Comparison of ENCODE assay signal across 19 cellular contexts in genomic region chr12:47722926-47723631, GRCh38. TPM values are rescaled to one million over a fixed set of nuclear protein-coding genes. Genes with fewer than 3 reads are reported as not detected.
A peak's percentile ranks its signal among the peaks of the same experiment; 100 is the strongest.
DNase-seq lines count a peak whose midpoint lies in the region; ATAC-seq and TF ChIP-seq lines count a peak whose summit lies in the region.
"Had no signal": no experiment of that assay in that cellular context is flagged by ENCODE, and none has a peak within 500 bp of the region (broad histone marks: within the 10 kb centered on the region; RNA-seq: fewer than 3 reads in every experiment).

No MANE protein-coding gene starts in this region.

- H3K9me3 ChIP-seq in esophagus squamous epithelium = no peaks in the 10 kb centered on the region
- no peaks in the 10 kb centered on the region for H3K9me3 ChIP-seq in left lung

- H3K4me3 ChIP-seq in esophagus squamous epithelium (peak overlapping the region in 2 of 4 donors; percentile 38 to 40), left lung (no peak overlapping the region)
- H3K4me3 ChIP-seq: GM23338 had no signal

- peaks cover 52% of the 10 kb centered on the region for H3K4me1 Mint-ChIP-seq in activated CD8-positive, alpha-beta T cell treated with anti-CD3 and anti-CD28 coated beads, Interleukin-2, amount 10 ng/mL, durations not matched to agents 7 days and 5 days (ENCODE audit: low read depth)
- H3K4me1 Mint-ChIP-seq in activated CD8-positive, alpha-beta T cell treated with anti-CD3 and anti-CD28 coated beads for 36 hours (ENCODE audit: low read depth) = peaks cover 22% of the 10 kb centered on the region

- CTCF ChIA-PET in activated CD8-positive, alpha-beta T cell treated with anti-CD3 and anti-CD28 coated beads, Interleukin-2, amount 10 ng/mL, durations not matched to agents 7 days and 5 days (lab: Charles Lee) = interaction anchor here (1.3 to 7.2 kb wide), 7 partner anchors 8 to 85 kb away, joined by 3 to 102 read pairs (median 5); no protein-coding TSS in a partner anchor
- CTCF ChIA-PET in activated CD8-positive, alpha-beta T cell treated with anti-CD3 and anti-CD28 coated beads for 36 hours (lab: Charles Lee) = interaction anchor here (1.0 to 7.9 kb wide), 6 partner anchors 9 to 115 kb away, joined by 3 to 92 read pairs (median 10); no protein-coding TSS in a partner anchor

- H3K27me3 Mint-ChIP-seq in activated CD8-positive, alpha-beta T cell treated with anti-CD3 and anti-CD28 coated beads, Interleukin-2, amount 10 ng/mL, durations not matched to agents 7 days and 5 days (ENCODE audit: low read depth) = no peaks in the 10 kb centered on the region
- H3K27me3 Mint-ChIP-seq in activated CD8-positive, alpha-beta T cell treated with anti-CD3 and anti-CD28 coated beads for 36 hours = no peaks in the 10 kb centered on the region
- H3K27me3 Mint-ChIP-seq: T-cell had no signal

- DNase-seq in activated CD8-positive, alpha-beta T cell treated with anti-CD3 and anti-CD28 coated beads, Interleukin-2, amount 10 ng/mL, durations not matched to agents 7 days and 5 days = no peak
- DNase-seq in activated CD8-positive, alpha-beta T cell treated with anti-CD3 and anti-CD28 coated beads for 36 hours = no peak
- peak in 39 of 56 donors; percentile 15 to 81 (median 42) for DNase-seq in amygdala (lab: John Stamatoyannopoulos, UW)
- no peak for DNase-seq in esophagus squamous epithelium (lab: John Stamatoyannopoulos, UW)
- DNase-seq in putamen (ENCODE audit: low spot score) = peak; percentile 72
- no peak for DNase-seq in GM03348 (ENCODE audit: low spot score)
- DNase-seq in left lung = no peak
- DNase-seq in DMS53 (lab: John Stamatoyannopoulos, UW) = no peak
- DNase-seq: activated effector memory CD4-positive, alpha-beta T cell treated with anti-CD3 and anti-CD28 coated beads, Interleukin-2, amount 50 U/mL, for 16 hours; DMS79; erythroblast; NCI-H1417 treated with DMSO at 0.1 percent for 48 hours; NCI-H2171; NCI-H69; Right ventricle myocardium superior; stimulated activated CD4-positive, alpha-beta T cell treated with anti-CD3 and anti-CD28 coated beads, Interleukin-4, amount 100 ng/mL, for 1 hour had no signal

- no peak overlapping the region for H3K4me3 Mint-ChIP-seq in activated CD8-positive, alpha-beta T cell treated with anti-CD3 and anti-CD28 coated beads, Interleukin-2, amount 10 ng/mL, durations not matched to agents 7 days and 5 days
- no peak overlapping the region for H3K4me3 Mint-ChIP-seq in activated CD8-positive, alpha-beta T cell treated with anti-CD3 and anti-CD28 coated beads for 36 hours
- H3K4me3 Mint-ChIP-seq: GM23338, T-cell had no signal

- no peak for ATAC-seq in activated CD8-positive, alpha-beta T cell treated with anti-CD3 and anti-CD28 coated beads, Interleukin-2, amount 10 ng/mL, durations not matched to agents 7 days and 5 days
- ATAC-seq in activated CD8-positive, alpha-beta T cell treated with anti-CD3 and anti-CD28 coated beads for 36 hours = no peak
- no peak for ATAC-seq in left lung
- ATAC-seq: GM23338, T-cell had no signal

- POLR2A ChIA-PET in activated CD8-positive, alpha-beta T cell treated with anti-CD3 and anti-CD28 coated beads, Interleukin-2, amount 10 ng/mL, durations not matched to agents 7 days and 5 days (lab: Charles Lee) = interaction anchor here (1.9 kb wide), 1 partner anchor 17 kb away, joined by 5 read pairs; the partner anchor contains the start of gene RPAP3
- POLR2A ChIA-PET in activated CD8-positive, alpha-beta T cell treated with anti-CD3 and anti-CD28 coated beads for 36 hours (lab: Charles Lee) = interaction anchor here (2.0 to 2.1 kb wide), 2 partner anchors 16 to 32 kb away, joined by 4 to 5 read pairs; no protein-coding TSS in a partner anchor

- 65 to 90% methylated on average over 3 of the region's 5 CpGs for WGBS in esophagus squamous epithelium, 2 donors

- H3K4me1 ChIP-seq in esophagus squamous epithelium (peaks cover 7 to 84% (median 26%) of the 10 kb centered on the region in 3 donors), left lung (peaks cover 1 to 6% of the 10 kb centered on the region in 2 donors)

- peaks cover 13% of the 10 kb centered on the region for H3K36me3 Mint-ChIP-seq in activated CD8-positive, alpha-beta T cell treated with anti-CD3 and anti-CD28 coated beads, Interleukin-2, amount 10 ng/mL, durations not matched to agents 7 days and 5 days (ENCODE audit: low read depth)
- peaks cover 5% of the 10 kb centered on the region for H3K36me3 Mint-ChIP-seq in activated CD8-positive, alpha-beta T cell treated with anti-CD3 and anti-CD28 coated beads for 36 hours (ENCODE audit: low read depth)

- H3K9me3 Mint-ChIP-seq in activated CD8-positive, alpha-beta T cell treated with anti-CD3 and anti-CD28 coated beads, Interleukin-2, amount 10 ng/mL, durations not matched to agents 7 days and 5 days (ENCODE audit: insufficient read depth) = no peaks in the 10 kb centered on the region
- H3K9me3 Mint-ChIP-seq in activated CD8-positive, alpha-beta T cell treated with anti-CD3 and anti-CD28 coated beads for 36 hours = no peaks in the 10 kb centered on the region
- H3K9me3 Mint-ChIP-seq: GM23338, T-cell had no signal

- no peak for TF ChIP-seq CTCF in activated CD8-positive, alpha-beta T cell treated with anti-CD3 and anti-CD28 coated beads for 36 hours (IDR thresholded peaks at IDR 0.05)
- TF ChIP-seq CTCF in esophagus squamous epithelium (IDR thresholded peaks at IDR 0.05) = no peak
- no peak for TF ChIP-seq CTCF in left lung (IDR thresholded peaks at IDR 0.05)

- H3K27me3 ChIP-seq in esophagus squamous epithelium (no peaks in the 10 kb centered on the region), left lung (no peaks in the 10 kb centered on the region)

- H3K27ac ChIP-seq in esophagus squamous epithelium (peak overlapping the region; percentile 24 to 81 (median 74)), left lung (no peak overlapping the region)

- no peak for TF ChIP-seq POLR2A in esophagus squamous epithelium (IDR thresholded peaks at IDR 0.05)

- intact Hi-C loops in activated CD8-positive, alpha-beta T cell treated with anti-CD3 and anti-CD28 coated beads for 36 hours (cut with micrococcal nuclease) = no loop called here
- intact Hi-C loops in esophagus squamous epithelium (cut with DNase I) (loop anchor here (10.0 kb wide), 1 partner anchor 232 kb away; no protein-coding TSS in a partner anchor), left lung (cut with DNase I) (no loop called here)

- H3K27ac Mint-ChIP-seq in activated CD8-positive, alpha-beta T cell treated with anti-CD3 and anti-CD28 coated beads, Interleukin-2, amount 10 ng/mL, durations not matched to agents 7 days and 5 days = peak overlapping the region; percentile 89
- H3K27ac Mint-ChIP-seq in activated CD8-positive, alpha-beta T cell treated with anti-CD3 and anti-CD28 coated beads for 36 hours = no peak overlapping the region
- H3K27ac Mint-ChIP-seq: GM23338, T-cell had no signal

- H3K36me3 ChIP-seq in esophagus squamous epithelium (peaks cover 0 to 29% (median 0%) of the 10 kb centered on the region in 3 donors), left lung (no peaks in the 10 kb centered on the region)

RNA-seq across cellular contexts. Expression of gene ENDOU, which starts 2.2 kb away (rescaled TPM):
- total RNA-seq in activated CD8-positive, alpha-beta T cell treated with anti-CD3 and anti-CD28 coated beads, Interleukin-2, amount 10 ng/mL, durations not matched to agents 7 days and 5 days = not detected
- total RNA-seq in activated CD8-positive, alpha-beta T cell treated with anti-CD3 and anti-CD28 coated beads for 36 hours = not detected
- 100 to 1,000 TPM in 1 of 4 donors, 10 to 100 TPM in 3; 39.8 to 112 (median 46.3) TPM for total RNA-seq in esophagus squamous epithelium
- not detected for total RNA-seq in left lung
- total RNA-seq: activated CD8-positive, alpha-beta memory T cell treated with anti-CD3 and anti-CD28 coated beads for 36 hours; GM23338; T-cell had no signal

RNA-seq across cellular contexts. Expression of gene RPAP3, which starts 17.2 kb away (rescaled TPM):
- 10 to 100 TPM; 41.6 to 41.7 TPM for total RNA-seq in activated CD8-positive, alpha-beta T cell treated with anti-CD3 and anti-CD28 coated beads, Interleukin-2, amount 10 ng/mL, durations not matched to agents 7 days and 5 days
- 10 to 100 TPM; 42.0 to 42.5 TPM for total RNA-seq in activated CD8-positive, alpha-beta T cell treated with anti-CD3 and anti-CD28 coated beads for 36 hours
- total RNA-seq in esophagus squamous epithelium (10 to 100 TPM in 3 of 4 donors, 1 to 10 TPM in 1; 7.7 to 20.3 (median 17.7) TPM), left lung (10 to 100 TPM; 18.5 to 20.7 TPM)

RNA-seq across cellular contexts. Expression of gene RAPGEF3, which starts 35.6 kb away (rescaled TPM):
- total RNA-seq in activated CD8-positive, alpha-beta T cell treated with anti-CD3 and anti-CD28 coated beads, Interleukin-2, amount 10 ng/mL, durations not matched to agents 7 days and 5 days = under 1 TPM in 1 of 2 experiments, not detected in 1; 0.24 TPM
- total RNA-seq in activated CD8-positive, alpha-beta T cell treated with anti-CD3 and anti-CD28 coated beads for 36 hours = under 1 TPM; 0.56 to 0.58 TPM
- total RNA-seq in esophagus squamous epithelium = 10 to 100 TPM; 12.9 to 39.3 (median 22.5) TPM
- total RNA-seq in left lung = 10 to 100 TPM; 15.9 to 28.9 TPM

RNA-seq across cellular contexts. Expression of gene SLC48A1, which starts 50.0 kb away (rescaled TPM):
- 1 to 10 TPM; 7.0 to 8.1 TPM for total RNA-seq in activated CD8-positive, alpha-beta T cell treated with anti-CD3 and anti-CD28 coated beads, Interleukin-2, amount 10 ng/mL, durations not matched to agents 7 days and 5 days
- total RNA-seq in activated CD8-positive, alpha-beta T cell treated with anti-CD3 and anti-CD28 coated beads for 36 hours = 10 to 100 TPM in 1 of 2 experiments, 1 to 10 TPM in 1; 8.8 to 10.2 TPM
- 10 to 100 TPM; 18.9 to 35.4 (median 25.4) TPM for total RNA-seq in esophagus squamous epithelium
- total RNA-seq in left lung = 10 to 100 TPM; 35.4 to 38.6 TPM

Comparison
In these comparisons a context has a peak if more than half of its experiments do, and no peak if none do; other contexts are left out.
1. DNase-seq: peak in amygdala (39 of 56) and putamen (single experiment); none in activated CD8-positive, alpha-beta T cell treated with anti-CD3 and anti-CD28 coated beads, Interleukin-2, amount 10 ng/mL, durations not matched to agents 7 days and 5 days (single experiment), activated CD8-positive, alpha-beta T cell treated with anti-CD3 and anti-CD28 coated beads for 36 hours (single experiment), esophagus squamous epithelium (single experiment), GM03348 (single experiment), left lung (0 of 2) and DMS53 (single experiment).
2. H3K27ac ChIP-seq: peak in esophagus squamous epithelium (4 of 4); none in left lung (0 of 2).
3. RNA of gene ENDOU, which starts 2.2 kb away (total RNA-seq): 39.8 to 112 TPM in esophagus squamous epithelium; not detected in activated CD8-positive, alpha-beta T cell treated with anti-CD3 and anti-CD28 coated beads for 36 hours, not detected in left lung and not detected in activated CD8-positive, alpha-beta T cell treated with anti-CD3 and anti-CD28 coated beads, Interleukin-2, amount 10 ng/mL, durations not matched to agents 7 days and 5 days; every median in the first group is over 10 times any median in the second.
4. RNA of gene RAPGEF3, which starts 35.6 kb away (total RNA-seq): 15.9 to 28.9 TPM in left lung and 12.9 to 39.3 TPM in esophagus squamous epithelium; 0.56 to 0.58 TPM in activated CD8-positive, alpha-beta T cell treated with anti-CD3 and anti-CD28 coated beads for 36 hours and 0.24 TPM in activated CD8-positive, alpha-beta T cell treated with anti-CD3 and anti-CD28 coated beads, Interleukin-2, amount 10 ng/mL, durations not matched to agents 7 days and 5 days; every median in the first group is over 4 times any median in the second.